8 cellular contexts compared by ENCODE assay signal in the genomic region with DNA sequence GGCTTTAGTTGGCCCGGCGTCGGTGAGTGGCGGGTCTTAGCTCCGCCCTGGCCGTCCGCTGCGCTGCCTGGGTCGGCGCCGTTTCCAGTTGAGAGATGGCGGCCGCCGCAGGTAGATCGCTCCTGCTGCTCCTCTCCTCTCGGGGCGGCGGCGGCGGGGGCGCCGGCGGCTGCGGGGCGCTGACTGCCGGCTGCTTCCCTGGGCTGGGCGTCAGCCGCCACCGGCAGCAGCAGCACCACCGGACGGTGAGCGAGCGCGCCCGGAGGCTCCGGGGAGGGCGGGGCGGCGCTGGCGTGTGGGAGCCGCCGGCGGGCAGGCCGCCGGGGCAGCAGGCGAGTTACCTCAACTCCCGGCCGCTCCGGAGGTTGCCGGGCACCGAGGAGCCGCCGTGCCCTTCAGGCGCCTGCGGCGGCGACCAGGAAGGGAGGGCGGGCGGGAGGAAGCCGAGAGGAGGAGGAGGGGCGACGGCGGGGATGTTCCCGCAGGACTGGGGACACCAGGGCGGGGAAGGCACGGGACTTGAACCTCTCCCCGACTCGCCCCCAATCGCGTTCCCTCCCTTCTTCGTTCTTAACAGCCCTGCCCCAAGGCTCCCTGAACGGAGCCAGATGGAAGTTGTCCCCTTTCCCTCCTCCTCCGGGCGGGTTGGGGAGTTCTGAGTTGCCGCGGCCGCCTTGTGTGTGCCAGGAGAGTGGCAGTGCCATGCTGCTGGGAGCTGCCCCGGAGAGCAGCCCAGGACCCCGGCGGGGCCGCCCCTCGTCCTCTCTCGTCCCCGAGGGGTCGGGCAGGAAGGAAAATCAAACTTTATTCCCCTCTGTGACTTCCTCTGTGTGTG. TPM values are rescaled to one million over a fixed set of nuclear protein-coding genes. Genes with fewer than 3 reads are reported as not detected.
DNase-seq lines count a peak whose midpoint lies in the region; ATAC-seq, FAIRE-seq and TF ChIP-seq lines count a peak whose summit lies in the region.

A gene with protein sequence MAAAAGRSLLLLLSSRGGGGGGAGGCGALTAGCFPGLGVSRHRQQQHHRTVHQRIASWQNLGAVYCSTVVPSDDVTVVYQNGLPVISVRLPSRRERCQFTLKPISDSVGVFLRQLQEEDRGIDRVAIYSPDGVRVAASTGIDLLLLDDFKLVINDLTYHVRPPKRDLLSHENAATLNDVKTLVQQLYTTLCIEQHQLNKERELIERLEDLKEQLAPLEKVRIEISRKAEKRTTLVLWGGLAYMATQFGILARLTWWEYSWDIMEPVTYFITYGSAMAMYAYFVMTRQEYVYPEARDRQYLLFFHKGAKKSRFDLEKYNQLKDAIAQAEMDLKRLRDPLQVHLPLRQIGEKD (plus strand): TSS at position 87 of the 835 bp plus-strand sequence. CDS start 9 bp downstream, at position 96.

- peak within 1 kb of the TSS; percentile 91 for H3K4me3 ChIP-seq in kidney epithelial cell (ENCODE audit: low read depth, low read length)

- no peaks in the 10 kb centered on the region for H3K27me3 ChIP-seq in kidney epithelial cell (ENCODE audit: control insufficient read depth, insufficient read depth, low read length)

- FAIRE-seq in GM18507 (lab: Jason Lieb, UNC) (no peak), HTR-8/SVneo (lab: Jason Lieb, UNC) (no peak)

- ATAC-seq in HG02763 (IDR thresholded peaks at IDR 0.05; ENCODE audit: unreplicated experiment): peak; percentile 84

- TF ChIP-seq CTCF in kidney epithelial cell (IDR thresholded peaks at IDR 0.05; ENCODE audit: insufficient read depth, low read length, poor library complexity, severe bottlenecking): peak; percentile 7

- DNase-seq in GM18507 (ENCODE audit: extremely low spot score, insufficient read length, low read depth) (peak; percentile 83), NCI-H1930 (lab: John Stamatoyannopoulos, UW) (peak; percentile 78 to 82), cerebellum (ENCODE audit: low spot score) (peak; percentile 53), kidney epithelial cell (ENCODE audit: low read depth) (peak; percentile 80), HTR-8/SVneo (ENCODE audit: insufficient read length, low spot score) (no peak)
- DNase-seq in activated CD4-positive, CD25-positive, alpha-beta regulatory T cell treated with anti-CD3 and anti-CD28 coated beads, Interleukin-2, amount 50 U/mL, for 72 hours: peak; percentile 93
- peak; percentile 84 to 88 for DNase-seq in stimulated activated CD4-positive, alpha-beta T cell treated with anti-CD3 and anti-CD28 coated beads, Interleukin-15, amount 100 ng/mL, for 1 hour (ENCODE audit: low read depth in 1 of 2, low spot score in 1 of 2)

- H3K36me3 ChIP-seq in kidney epithelial cell (ENCODE audit: control insufficient read depth, insufficient read depth, low read length): no peaks in the 10 kb centered on the region

RNA-seq across cellular contexts. Expression of the gene that starts here (rescaled TPM):
- total RNA-seq in cerebellum (38.5 TPM), kidney epithelial cell (15.4 and 16.8 TPM in 2 replicates)
